ENCODE assay signal across 20 cellular contexts in genomic region chr13:73201601-73202000, GRCh38.
A peak's percentile ranks its signal among the peaks of the same experiment; 100 is the strongest.
DNase-seq lines count a peak whose midpoint lies in the region; TF ChIP-seq lines count a peak whose summit lies in the region.
"Had no signal": no experiment of that assay in that cellular context is flagged by ENCODE, and none has a peak within 500 bp of the region (broad histone marks: within the 10 kb centered on the region; RNA-seq: fewer than 3 reads in every experiment).

No MANE protein-coding gene starts in this region.

- DNase-seq in mammary epithelial cell, result peak; percentile 60
- no peak for DNase-seq in MCF 10A (ENCODE audit: unreplicated experiment)
- peak; percentile 84 for DNase-seq in epithelial cell of esophagus (ENCODE audit: low read depth)
- DNase-seq in kidney glomerular epithelial cell (lab: John Stamatoyannopoulos, UW), result peak; percentile 19
- DNase-seq in coronary artery (ENCODE audit: low spot score), result no peak
- no peak for DNase-seq in DMS 273 (lab: John Stamatoyannopoulos, UW; ENCODE audit: unreplicated experiment)
- DNase-seq in endothelial cell (ENCODE audit: low spot score), result no peak
- no peak for DNase-seq in NCI-H2107 (lab: John Stamatoyannopoulos, UW)
- DNase-seq: DMS 273 treated with DMSO at 0.1 percent for 48 hours, NCI-H1417 treated with DMSO at 0.1 percent for 48 hours, NCI-H187 treated with DMSO at 0.1 percent for 48 hours, NCI-H226, NCI-H524 treated with DMSO at 0.1 percent for 48 hours, PC-3, RPMI8226 had no signal

- H3K9me3 ChIP-seq in mammary epithelial cell (replicated peaks; ENCODE audit: insufficient read depth, low read length), result no peaks in the 10 kb centered on the region
- H3K9me3 ChIP-seq: SJSA1 had no signal

- H3K27ac ChIP-seq in mammary epithelial cell (ENCODE audit: insufficient read depth, low read depth, low read length) (peak overlapping the region; percentile 81), coronary artery (no peak overlapping the region)
- H3K27ac ChIP-seq: 22Rv1, KMS-11, SJSA1 had no signal

- no peaks in the 10 kb centered on the region for H3K27me3 Mint-ChIP-seq in MCF 10A (ENCODE audit: insufficient read depth, unreplicated experiment)
- no peaks in the 10 kb centered on the region for H3K27me3 Mint-ChIP-seq in endothelial cell (ENCODE audit: unreplicated experiment)

- CTCF ChIA-PET in mammary epithelial cell (lab: Charles Lee; ENCODE audit: low non-redundant PET) (no interaction called here), MCF 10A (lab: Yijun Ruan, JAX) (interaction anchor here (0.6 to 1.3 kb wide), 2 partner anchors 10 to 140 kb away, joined by 4 to 8 read pairs; no protein-coding TSS in a partner anchor)

- no peaks in the 10 kb centered on the region for H3K79me2 ChIP-seq in mammary epithelial cell (ENCODE audit: insufficient read depth, low read length)

- H3K9me3 Mint-ChIP-seq in MCF 10A (ENCODE audit: unreplicated experiment) (no peaks in the 10 kb centered on the region), endothelial cell (ENCODE audit: unreplicated experiment) (no peaks in the 10 kb centered on the region)

- peak overlapping the region; percentile 29 for H2AFZ ChIP-seq in mammary epithelial cell (ENCODE audit: low read depth, low read length)

- peaks cover 16% of the 10 kb centered on the region for H3K4me1 ChIP-seq in mammary epithelial cell (ENCODE audit: insufficient read depth, low read length)
- H3K4me1 ChIP-seq: SJSA1 had no signal

- TF ChIP-seq CTCF in mammary epithelial cell (conservative IDR thresholded peaks at IDR 0.05 in 1 of 2, IDR thresholded peaks at IDR 0.05 in 1 of 2; ENCODE audit: extremely low read depth in 1 of 2, insufficient read depth in 1 of 2, low read depth in 1 of 2, low read length in 2 of 2) (no peak), MCF 10A (IDR thresholded peaks at IDR 0.05; ENCODE audit: unreplicated experiment) (no peak), epithelial cell of esophagus (IDR thresholded peaks at IDR 0.05; ENCODE audit: insufficient read depth, low read depth, low read length, missing control alignments) (no peak), coronary artery (IDR thresholded peaks at IDR 0.05) (no peak), endothelial cell (IDR thresholded peaks at IDR 0.05; ENCODE audit: unreplicated experiment) (no peak)

- H3K4me1 Mint-ChIP-seq in MCF 10A (ENCODE audit: insufficient read depth, unreplicated experiment) (peaks cover 17% of the 10 kb centered on the region), endothelial cell (ENCODE audit: unreplicated experiment) (no peaks in the 10 kb centered on the region)
- H3K4me1 Mint-ChIP-seq: CD14-positive monocyte had no signal

- no peak overlapping the region for H3K4me3 Mint-ChIP-seq in MCF 10A (ENCODE audit: unreplicated experiment)
- H3K4me3 Mint-ChIP-seq in endothelial cell (ENCODE audit: unreplicated experiment), result no peak overlapping the region
- H3K4me3 Mint-ChIP-seq: CD14-positive monocyte had no signal

- H3K4me3 ChIP-seq in mammary epithelial cell (replicated peaks in 1 of 3; ENCODE audit: insufficient read depth in 1 of 3, low read depth in 2 of 3, low read length in 3 of 3) (no peak overlapping the region), epithelial cell of esophagus (ENCODE audit: low read length) (no peak overlapping the region), coronary artery (no peak overlapping the region)
- H3K4me3 ChIP-seq: GM12878, SJSA1 had no signal

- no peak overlapping the region for H3K9ac ChIP-seq in mammary epithelial cell (ENCODE audit: insufficient read depth, low read length)
- H3K9ac ChIP-seq: KMS-11 had no signal

- BruUV-seq in mammary epithelial cell (replicated peaks; lab: Mats Ljungman, UMichigan), result no TSS peak
- no TSS peak for BruUV-seq in MCF 10A (replicated peaks; lab: Mats Ljungman, UMichigan)

- no peaks in the 10 kb centered on the region for H4K20me1 ChIP-seq in mammary epithelial cell (ENCODE audit: insufficient read depth, low read length)

- in situ Hi-C loops in mammary epithelial cell (cut with MboI; ENCODE audit: low sequenced_read_pairs in 2 of 2), result no loop called here

- POLR2A ChIA-PET in MCF 10A (lab: Yijun Ruan, JAX), result interaction anchor here (0.6 to 2.1 kb wide), 5 partner anchors 10 to 164 kb away, joined by 3 to 9 read pairs (median 4); no protein-coding TSS in a partner anchor

- dilution Hi-C loops in mammary epithelial cell (cut with HindIII; ENCODE audit: low sequenced_read_pairs), result loop anchor here (5.0 kb wide), 2 partner anchors 34 to 46 kb away; no protein-coding TSS in a partner anchor

- peak overlapping the region; percentile 25 for H3K4me2 ChIP-seq in mammary epithelial cell (ENCODE audit: insufficient read depth, low read depth, low read length)
- H3K4me2 ChIP-seq: KMS-11 had no signal

- intact Hi-C loops in mammary epithelial cell (cut with micrococcal nuclease), result no loop called here
- intact Hi-C loops in MCF 10A (cut with micrococcal nuclease), result loop anchor here (10.0 kb wide), 1 partner anchor 67 kb away; no protein-coding TSS in a partner anchor

- WGBS in mammary epithelial cell (ENCODE audit: low coverage, missing lambda C conversion rate), result 9% methylated on average over 2 of the region's 2 CpGs

- H3K36me3 Mint-ChIP-seq in MCF 10A (ENCODE audit: insufficient read depth, unreplicated experiment) (peaks cover 6% of the 10 kb centered on the region), endothelial cell (ENCODE audit: low read depth, unreplicated experiment) (no peaks in the 10 kb centered on the region)
- H3K36me3 Mint-ChIP-seq: CD14-positive monocyte had no signal

- no peaks in the 10 kb centered on the region for H3K27me3 ChIP-seq in mammary epithelial cell (ENCODE audit: insufficient read depth, low read length)
- H3K27me3 ChIP-seq: SJSA1 had no signal

- H3K27ac Mint-ChIP-seq in MCF 10A (ENCODE audit: low read depth, unreplicated experiment) (no peak overlapping the region), endothelial cell (ENCODE audit: unreplicated experiment) (no peak overlapping the region)
- H3K27ac Mint-ChIP-seq: CD14-positive monocyte had no signal

- H3K36me3 ChIP-seq in mammary epithelial cell (ENCODE audit: insufficient read depth, low read length), result no peaks in the 10 kb centered on the region
- H3K36me3 ChIP-seq: SJSA1 had no signal

Comparison
In these comparisons a context has a peak if more than half of its experiments do, and no peak if none do; other contexts are left out.
1. DNase-seq: peak in mammary epithelial cell (single experiment), epithelial cell of esophagus (single experiment) and kidney glomerular epithelial cell (single experiment); none in MCF 10A (single experiment), coronary artery (single experiment), DMS 273 (single experiment), endothelial cell (single experiment) and NCI-H2107 (single experiment).